Comparison of ENCODE assay signal across 12 cellular contexts in genomic region chr2:44215827-44216226, GRCh38.
"Had no signal": no experiment of that assay in that cellular context is flagged by ENCODE, and none has a peak within 500 bp of the region (broad histone marks: within the 10 kb centered on the region; RNA-seq: fewer than 3 reads in every experiment).

No MANE protein-coding gene starts in this region.

- H3K4me1 Mint-ChIP-seq: nephron had no signal

- H3K27ac Mint-ChIP-seq: nephron; T-helper 1 cell treated with Interleukin-12 subunit alpha and Interleukin-12 subunit beta and Interleukin-4 antibody, amounts not matched to agents 30 μg/mL and 1 μg/mL, for 36 hours had no signal

- H3K9me3 Mint-ChIP-seq: nephron; T-helper 1 cell treated with Interleukin-12 subunit alpha and Interleukin-12 subunit beta and Interleukin-4 antibody, amounts not matched to agents 30 μg/mL and 1 μg/mL, for 36 hours had no signal

- H3K4me3 Mint-ChIP-seq: nephron; T-helper 1 cell treated with Interleukin-12 subunit alpha and Interleukin-12 subunit beta and Interleukin-4 antibody, amounts not matched to agents 30 μg/mL and 1 μg/mL, for 36 hours had no signal

- ATAC-seq: psoas muscle, sciatic nerve had no signal

- DNase-seq: activated CD4-positive, CD25-positive, alpha-beta regulatory T cell; central memory CD4-positive, alpha-beta T cell; cortex of kidney; effector CD8-positive, alpha-beta T cell; psoas muscle; SK-N-SH; stimulated activated CD4-positive, alpha-beta T cell treated with anti-CD3 and anti-CD28 coated beads, Interleukin-2, amount 100 ng/mL, for 24 hours; stimulated activated naive CD4-positive, alpha-beta T cell; trophoblast cell had no signal
